In genomic region chr2:178155524-178155923, GRCh38 we compare ENCODE assay signal across 8 cellular contexts. TPM values are rescaled to one million over a fixed set of nuclear protein-coding genes. Genes with fewer than 3 reads are reported as not detected.
"Had no signal": no experiment of that assay in that cellular context is flagged by ENCODE, and none has a peak within 500 bp of the region (broad histone marks: within the 10 kb centered on the region; RNA-seq: fewer than 3 reads in every experiment).

No MANE protein-coding gene starts in this region.

- DNase-seq: IMR-90, KBM-7, KG1 had no signal

- FAIRE-seq: HepG2, HTR-8/SVneo had no signal

- H3K4me3 Mint-ChIP-seq: IgD-negative memory B cell had no signal

- H3K27ac ChIP-seq: HL-60 had no signal

- ATAC-seq: HepG2 had no signal

- H3K4me1 Mint-ChIP-seq: IgD-negative memory B cell had no signal

- H3K27ac Mint-ChIP-seq: IgD-negative memory B cell had no signal

- H3K36me3 Mint-ChIP-seq: IgD-negative memory B cell had no signal

RNA-seq across cellular contexts. Expression of gene OSBPL6, which starts 38.8 kb away (rescaled TPM):
- total RNA-seq: HT-29 had no signal
- polyA plus RNA-seq: IgD-negative memory B cell had no signal
